In the genomic region with DNA sequence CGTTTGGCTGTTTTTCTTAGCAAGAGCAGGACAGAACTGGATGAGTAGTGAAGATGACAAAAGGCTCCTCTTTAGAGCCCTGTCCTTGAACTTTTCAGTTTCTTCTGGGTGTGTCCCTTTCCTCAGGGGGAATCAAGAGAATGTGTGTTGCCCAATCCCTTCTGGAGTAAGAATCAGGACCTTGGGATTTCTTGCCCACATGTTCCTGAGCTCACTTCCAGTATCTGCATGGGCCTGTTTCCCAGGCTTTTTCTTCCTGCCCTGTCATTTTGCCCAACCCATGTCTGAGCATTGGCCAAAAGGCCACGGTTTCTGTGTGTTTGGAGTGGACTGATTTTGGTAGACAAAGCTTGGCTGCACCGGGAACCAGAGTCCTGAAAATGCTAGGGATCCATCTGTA, we compare ENCODE assay signal across 15 cellular contexts.
A peak's percentile ranks its signal among the peaks of the same experiment; 100 is the strongest.
DNase-seq lines count a peak whose midpoint lies in the region; ATAC-seq and TF ChIP-seq lines count a peak whose summit lies in the region.
"Had no signal": no experiment of that assay in that cellular context is flagged by ENCODE, and none has a peak within 500 bp of the region (broad histone marks: within the 10 kb centered on the region; RNA-seq: fewer than 3 reads in every experiment).

No MANE protein-coding gene starts in this region.

- H3K27me3 ChIP-seq in body of pancreas: no peaks in the 10 kb centered on the region
- H3K27me3 ChIP-seq in heart left ventricle: no peaks in the 10 kb centered on the region
- H3K27me3 ChIP-seq in psoas muscle (ENCODE audit: insufficient read depth in 3 of 3, low read length in 2 of 3): no peaks in the 10 kb centered on the region
- H3K27me3 ChIP-seq: dorsolateral prefrontal cortex had no signal

- H3K9me3 Mint-ChIP-seq in activated CD4-positive, alpha-beta T cell treated with anti-CD3 and anti-CD28 coated beads, Interleukin-2, amount 10 ng/mL, durations not matched to agents 24 days and 14 days: no peaks in the 10 kb centered on the region

- no peak overlapping the region for H3K4me3 ChIP-seq in body of pancreas
- H3K4me3 ChIP-seq in heart left ventricle: no peak overlapping the region
- no peak overlapping the region for H3K4me3 ChIP-seq in psoas muscle
- H3K4me3 ChIP-seq: dorsolateral prefrontal cortex had no signal

- DNase-seq in AG09319 (ENCODE audit: extremely low read depth, low read depth): peak; percentile 90
- DNase-seq in body of pancreas: peak; percentile 27 to 68 (median 60)
- DNase-seq in heart left ventricle: peak; percentile 28 to 69 (median 54)
- DNase-seq in psoas muscle: peak; percentile 50 to 52
- DNase-seq in activated CD4-positive, alpha-beta T cell treated with anti-CD3 and anti-CD28 coated beads, Interleukin-2, amount 10 ng/mL, durations not matched to agents 24 days and 14 days: no peak
- DNase-seq: activated naive CD4-positive, alpha-beta T cell treated with Interleukin-2 at 50 U/mL for 16 hours; AML-193; dorsolateral prefrontal cortex; naive thymus-derived CD4-positive, alpha-beta T cell; NCI-H1105 treated with DMSO at 0.1 percent for 48 hours; NK-92 treated with Interleukin-12 subunit alpha and Interleukin-12 subunit beta, amount 100 ng/mL, for 24 hours; stimulated activated naive CD8-positive, alpha-beta T cell treated with anti-CD3 and anti-CD28 coated beads, Interleukin-15, Interleukin-2, amounts not matched to agents 100 U/mL and 50 U/mL, for 24 hours had no signal

- H3K4me1 ChIP-seq in body of pancreas (peaks cover 27% of the 10 kb centered on the region), heart left ventricle (peaks cover 0 to 44% (median 20%) of the 10 kb centered on the region in 12 donors), psoas muscle (peaks cover 10% of the 10 kb centered on the region)

- TF ChIP-seq CTCF in AG09319 (IDR thresholded peaks at IDR 0.05; ENCODE audit: low read depth, low read length) (no peak), body of pancreas (IDR thresholded peaks at IDR 0.05) (no peak), heart left ventricle (IDR thresholded peaks at IDR 0.05) (no peak), psoas muscle (IDR thresholded peaks at IDR 0.05) (no peak)

- ATAC-seq in body of pancreas (peak; percentile 84), heart left ventricle (peak; percentile 60 to 93 (median 86)), psoas muscle (peak; percentile 27 to 80 (median 70)), GM21717 (IDR thresholded peaks at IDR 0.05; ENCODE audit: unreplicated experiment) (no peak), GM21576 (IDR thresholded peaks at IDR 0.05; ENCODE audit: unreplicated experiment) (no peak), HG02870 (IDR thresholded peaks at IDR 0.05; ENCODE audit: unreplicated experiment) (no peak)
- ATAC-seq: naive thymus-derived CD4-positive, alpha-beta T cell; stimulated activated naive CD8-positive, alpha-beta T cell treated with anti-CD3 and anti-CD28 coated beads, Interleukin-15, Interleukin-2, amounts not matched to agents 100 U/mL and 50 U/mL, for 24 hours had no signal

- no peak for TF ChIP-seq POLR2A in body of pancreas (IDR thresholded peaks at IDR 0.05)
- TF ChIP-seq POLR2A in heart left ventricle (IDR thresholded peaks at IDR 0.05): no peak

- 37 to 40% methylated on average over 3 of the region's 3 CpGs for WGBS in body of pancreas, 2 donors
- WGBS in heart left ventricle, 4 donors: 43 to 68% (median 48%) methylated on average over 3 of the region's 3 CpGs
- WGBS in psoas muscle, 3 donors: 44 to 54% (median 50%) methylated on average over 3 of the region's 3 CpGs

- H3K36me3 ChIP-seq in body of pancreas (replicated peaks in 1 of 2; ENCODE audit: insufficient read depth in 1 of 2, low read depth in 2 of 2): no peaks in the 10 kb centered on the region
- H3K36me3 ChIP-seq in heart left ventricle: no peaks in the 10 kb centered on the region
- no peaks in the 10 kb centered on the region for H3K36me3 ChIP-seq in psoas muscle (ENCODE audit: insufficient read depth in 1 of 2, low read depth in 1 of 2)

- intact Hi-C loops in body of pancreas (cut with DNase I) (no loop called here), heart left ventricle (cut with DNase I) (no loop called here), psoas muscle (cut with DNase I) (no loop called here)
- intact Hi-C loops in activated CD4-positive, alpha-beta T cell treated with anti-CD3 and anti-CD28 coated beads, Interleukin-2, amount 10 ng/mL, durations not matched to agents 24 days and 14 days (cut with micrococcal nuclease): no loop called here

- peaks cover 5% of the 10 kb centered on the region for H3K27me3 Mint-ChIP-seq in activated CD4-positive, alpha-beta T cell treated with anti-CD3 and anti-CD28 coated beads, Interleukin-2, amount 10 ng/mL, durations not matched to agents 24 days and 14 days

- H3K27ac Mint-ChIP-seq in activated CD4-positive, alpha-beta T cell treated with anti-CD3 and anti-CD28 coated beads, Interleukin-2, amount 10 ng/mL, durations not matched to agents 24 days and 14 days: no peak overlapping the region
- H3K27ac Mint-ChIP-seq: naive thymus-derived CD4-positive, alpha-beta T cell had no signal

- H3K9me3 ChIP-seq in body of pancreas: no peaks in the 10 kb centered on the region
- no peaks in the 10 kb centered on the region for H3K9me3 ChIP-seq in heart left ventricle
- H3K9me3 ChIP-seq in psoas muscle: no peaks in the 10 kb centered on the region

- H3K4me1 Mint-ChIP-seq in activated CD4-positive, alpha-beta T cell treated with anti-CD3 and anti-CD28 coated beads, Interleukin-2, amount 10 ng/mL, durations not matched to agents 24 days and 14 days: no peaks in the 10 kb centered on the region
- H3K4me1 Mint-ChIP-seq: naive thymus-derived CD4-positive, alpha-beta T cell had no signal

- H3K27ac ChIP-seq in body of pancreas (peak overlapping the region in 2 of 4 donors; percentile 48 to 54), heart left ventricle (peak overlapping the region in 10 of 12 donors; percentile 36 to 87 (median 60)), psoas muscle (no peak overlapping the region)

- H3K36me3 Mint-ChIP-seq in activated CD4-positive, alpha-beta T cell treated with anti-CD3 and anti-CD28 coated beads, Interleukin-2, amount 10 ng/mL, durations not matched to agents 24 days and 14 days (ENCODE audit: low read depth): no peaks in the 10 kb centered on the region
- H3K36me3 Mint-ChIP-seq: naive thymus-derived CD4-positive, alpha-beta T cell had no signal

- no peak overlapping the region for H3K4me3 Mint-ChIP-seq in activated CD4-positive, alpha-beta T cell treated with anti-CD3 and anti-CD28 coated beads, Interleukin-2, amount 10 ng/mL, durations not matched to agents 24 days and 14 days
- H3K4me3 Mint-ChIP-seq: naive thymus-derived CD4-positive, alpha-beta T cell had no signal

Comparison
In these comparisons a context has a peak if more than half of its experiments do, and no peak if none do; other contexts are left out.
1. ATAC-seq: peak in body of pancreas (single experiment), heart left ventricle (4 of 4) and psoas muscle (4 of 4); none in GM21717 (single experiment), GM21576 (single experiment) and HG02870 (single experiment).